Comparison of ENCODE assay signal across 8 cellular contexts in the genomic region with DNA sequence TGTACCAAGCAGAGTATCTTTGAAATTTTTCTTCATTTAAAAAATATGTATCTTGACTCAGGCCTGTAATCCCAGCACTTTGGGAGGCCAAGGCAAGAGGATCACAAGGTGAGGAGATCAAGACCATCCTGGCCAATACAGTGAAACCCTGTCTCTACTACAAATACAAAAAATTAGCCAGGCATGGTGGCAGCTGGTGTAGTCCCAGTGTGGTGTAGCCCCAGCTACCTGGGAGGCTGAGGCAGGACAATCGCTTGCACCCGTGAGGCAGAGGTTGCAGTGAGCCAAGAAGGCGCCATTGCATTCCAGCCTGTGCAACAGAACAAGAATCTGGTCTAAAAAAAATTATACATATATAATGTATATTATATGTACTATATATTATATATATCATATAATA.
DNase-seq lines count a peak whose midpoint lies in the region; ATAC-seq and TF ChIP-seq lines count a peak whose summit lies in the region.
"Not testable (repeated sequence)": the region's sequence is repeated elsewhere in the genome, so short reads cannot be mapped to it uniquely, and the experiment has no call there.

No MANE protein-coding gene starts in this region.

- TF ChIP-seq CTCF in CD14-positive monocyte (IDR thresholded peaks at IDR 0.05); adrenal gland (IDR thresholded peaks at IDR 0.05); natural killer cell (IDR thresholded peaks at IDR 0.05): not testable (repeated sequence)

- not testable (repeated sequence) for H3K4me3 ChIP-seq in Jurkat, Clone E6-1 (ENCODE audit: low read length); adrenal gland

- H3K36me3 Mint-ChIP-seq in CD14-positive monocyte, natural killer cell: not testable (repeated sequence)

- ATAC-seq in GM21619 (IDR thresholded peaks at IDR 0.05; ENCODE audit: unreplicated experiment) (peak; percentile 94), natural killer cell (peak in 2 of 3 donors; percentile 53 to 76)

- H3K4me1 ChIP-seq in adrenal gland (replicated peaks in 1 of 2), result not testable (repeated sequence)

- TF ChIP-seq POLR2A in adrenal gland (IDR thresholded peaks at IDR 0.05), result not testable (repeated sequence)

- H3K9me3 Mint-ChIP-seq in CD14-positive monocyte, natural killer cell: not testable (repeated sequence)

- 79 to 86% (median 83%) methylated on average over 3 of the region's 3 CpGs for WGBS in adrenal gland, 4 donors

- intact Hi-C loops in CD14-positive monocyte (cut with micrococcal nuclease); adrenal gland (cut with DNase I); head of caudate nucleus (cut with DNase I); natural killer cell (cut with micrococcal nuclease): not testable (repeated sequence)

- H3K27me3 Mint-ChIP-seq in CD14-positive monocyte (ENCODE audit: low read depth in 3 of 3); natural killer cell (ENCODE audit: low read depth in 2 of 2): not testable (repeated sequence)

- not testable (repeated sequence) for H3K27ac ChIP-seq in adrenal gland

- H3K27me3 ChIP-seq in adrenal gland, result not testable (repeated sequence)

- not testable (repeated sequence) for H3K27ac Mint-ChIP-seq in CD14-positive monocyte, natural killer cell

- H3K36me3 ChIP-seq in adrenal gland (replicated peaks in 1 of 2), result not testable (repeated sequence)

- not testable (repeated sequence) for H3K9me3 ChIP-seq in adrenal gland (replicated peaks in 1 of 3)

- not testable (repeated sequence) for H3K4me1 Mint-ChIP-seq in CD14-positive monocyte, natural killer cell

- H3K4me3 Mint-ChIP-seq in CD14-positive monocyte, natural killer cell: not testable (repeated sequence)

- peak; percentile 93 for DNase-seq in CD14-positive monocyte (ENCODE audit: low spot score)
- DNase-seq in Jurkat, Clone E6-1 (ENCODE audit: low read depth, low spot score), result peak; percentile 37
- peak; percentile 45 to 56 for DNase-seq in activated CD4-positive, alpha-beta T cell treated with anti-CD3 and anti-CD28 coated beads, Interleukin-2, amount 50 U/mL, for 4 hours
- DNase-seq in adrenal gland, result peak; percentile 6 to 93 (median 26)
- DNase-seq in head of caudate nucleus, result peak in 29 of 42 donors; percentile 1 to 97 (median 52)
- DNase-seq in natural killer cell, result peak; percentile 59
- DNase-seq in stimulated activated CD4-positive, alpha-beta T cell treated with anti-CD3 and anti-CD28 coated beads, Interleukin-4, amount 100 ng/mL, for 24 hours, result peak; percentile 74

Comparison
In these comparisons a context has a peak if more than half of its experiments do, and no peak if none do; other contexts are left out.
1. DNase-seq: peak in every context shown above with its lines; median percentile 93 in CD14-positive monocyte; 74 in stimulated activated CD4-positive, alpha-beta T cell treated with anti-CD3 and anti-CD28 coated beads, Interleukin-4, amount 100 ng/mL, for 24 hours; 59 in natural killer cell; 52 in head of caudate nucleus; 50 in activated CD4-positive, alpha-beta T cell treated with anti-CD3 and anti-CD28 coated beads, Interleukin-2, amount 50 U/mL, for 4 hours; 37 in Jurkat, Clone E6-1; 26 in adrenal gland.